Comparison of ENCODE assay signal across 8 cellular contexts in the genomic region with DNA sequence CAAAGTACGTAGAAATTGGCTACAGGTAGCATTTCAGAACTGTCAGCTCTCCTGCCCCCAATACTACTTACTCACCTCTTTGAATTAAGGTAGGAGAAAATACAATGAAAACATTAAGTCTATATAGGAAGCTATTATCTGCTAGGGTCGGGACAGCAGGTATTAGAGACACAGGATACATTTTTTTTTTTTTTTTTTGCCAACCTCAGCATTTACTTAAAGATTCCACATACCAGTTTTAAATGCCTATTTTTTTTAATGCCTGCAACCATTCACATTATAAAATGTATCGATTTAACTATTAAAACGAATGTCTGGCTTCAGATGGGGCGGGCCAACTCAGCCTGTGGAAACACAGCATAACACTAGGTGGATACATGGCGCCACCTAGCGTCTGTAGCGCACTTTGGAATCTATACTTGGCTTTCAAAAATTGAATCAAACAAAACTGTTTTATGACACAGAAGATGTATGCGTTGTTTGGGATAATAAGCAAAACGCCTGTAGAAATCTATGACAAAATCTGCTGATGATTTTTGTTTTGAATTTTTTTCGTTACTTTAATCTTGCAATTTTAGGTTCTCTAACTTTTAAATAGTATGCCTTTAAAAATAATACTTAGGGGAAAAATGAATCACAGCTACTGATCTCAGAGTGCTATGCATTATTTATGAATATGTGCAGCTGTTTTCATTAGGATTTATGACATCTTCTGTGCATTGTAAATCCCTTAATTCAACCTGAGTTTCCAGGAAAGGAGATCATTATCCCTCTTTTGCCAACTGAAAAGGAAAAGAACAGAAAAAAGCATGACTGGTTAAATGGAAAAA.
DNase-seq lines count a peak whose midpoint lies in the region; TF ChIP-seq lines count a peak whose summit lies in the region.

No MANE protein-coding gene starts in this region.

- no peaks in the 10 kb centered on the region for H3K27me3 ChIP-seq in H7 (ENCODE audit: control insufficient read depth, insufficient read depth, low read length)
- no peaks in the 10 kb centered on the region for H3K27me3 ChIP-seq in prostate gland (replicated peaks; ENCODE audit: insufficient read depth)
- no peaks in the 10 kb centered on the region for H3K27me3 ChIP-seq in vagina

- peak; percentile 87 for TF ChIP-seq CTCF in GM10248 (IDR thresholded peaks at IDR 0.05; ENCODE audit: control extremely low read depth, extremely low read depth, low read depth, missing control alignments)
- TF ChIP-seq CTCF in glutamatergic neuron (IDR thresholded peaks at IDR 0.05; ENCODE audit: partially characterized antibody, unreplicated experiment): peak; percentile 85
- peak; percentile 48 to 77 (median 66) for TF ChIP-seq CTCF in prostate gland (IDR thresholded peaks at IDR 0.05)
- peak; percentile 54 to 59 (median 55) for TF ChIP-seq CTCF in vagina (IDR thresholded peaks at IDR 0.05)

- no peak overlapping the region for H3K27ac ChIP-seq in prostate gland
- H3K27ac ChIP-seq in vagina: no peak overlapping the region

- no peaks in the 10 kb centered on the region for H3K9me3 ChIP-seq in prostate gland
- H3K9me3 ChIP-seq in vagina: no peaks in the 10 kb centered on the region

- H3K36me3 Mint-ChIP-seq in glutamatergic neuron (ENCODE audit: unreplicated experiment): no peaks in the 10 kb centered on the region

- POLR2A ChIA-PET in GM10248 (lab: Yijun Ruan, JAX): no interaction called here

- H3K36me3 ChIP-seq in H7 (replicated peaks; ENCODE audit: control insufficient read depth, insufficient read depth, low read length) (no peaks in the 10 kb centered on the region), prostate gland (no peaks in the 10 kb centered on the region), vagina (no peaks in the 10 kb centered on the region)

- no peaks in the 10 kb centered on the region for H3K9me3 Mint-ChIP-seq in glutamatergic neuron (ENCODE audit: unreplicated experiment)

- H3K4me1 ChIP-seq in prostate gland (replicated peaks): no peaks in the 10 kb centered on the region
- no peaks in the 10 kb centered on the region for H3K4me1 ChIP-seq in vagina

- H3K4me1 Mint-ChIP-seq in glutamatergic neuron (ENCODE audit: low read depth, unreplicated experiment): no peaks in the 10 kb centered on the region

- WGBS in prostate gland: 19% methylated on average over 11 of the region's 11 CpGs

- peaks cover 2% of the 10 kb centered on the region for H3K27me3 Mint-ChIP-seq in glutamatergic neuron (ENCODE audit: unreplicated experiment)

- DNase-seq in GM10248 (ENCODE audit: extremely low spot score) (peak; percentile 61), H7 (peak; percentile 46), LoVo (ENCODE audit: low spot score) (peak; percentile 77), SK-MEL-5 (ENCODE audit: low read depth, low spot score) (peak; percentile 72), glutamatergic neuron (peak; percentile 86), prostate gland (ENCODE audit: low spot score) (peak; percentile 58), vagina (ENCODE audit: extremely low spot score in 2 of 2) (no peak)
- peak; percentile 38 to 66 (median 65) for DNase-seq in activated naive CD4-positive, alpha-beta T cell (lab: John Stamatoyannopoulos, UW)

- H3K4me3 ChIP-seq in H7 (ENCODE audit: insufficient read depth, low read depth, low read length) (no peak overlapping the region), prostate gland (no peak overlapping the region), vagina (no peak overlapping the region)

- H3K27ac Mint-ChIP-seq in glutamatergic neuron (ENCODE audit: unreplicated experiment): no peak overlapping the region

- in situ Hi-C loops in SK-MEL-5 (cut with HindIII; ENCODE audit: low pct_unique_long_range_greater_than_20kb, low sequenced_read_pairs): no loop called here

- intact Hi-C loops in prostate gland (cut with DNase I) (loop anchor here (5.0 kb wide), 1 partner anchor 538 kb away; no protein-coding TSS in a partner anchor), vagina (cut with DNase I) (no loop called here)

- H3K4me3 Mint-ChIP-seq in glutamatergic neuron (ENCODE audit: unreplicated experiment): no peak overlapping the region

- no peak for TF ChIP-seq POLR2A in prostate gland (IDR thresholded peaks at IDR 0.05)
- TF ChIP-seq POLR2A in vagina (IDR thresholded peaks at IDR 0.05): no peak

- CTCF ChIA-PET in GM10248 (lab: Yijun Ruan, JAX): interaction anchor here (0.7 to 4.3 kb wide), 17 partner anchors 9 to 734 kb away, joined by 3 to 34 read pairs (median 4); no protein-coding TSS in a partner anchor

Comparison
In these comparisons a context has a peak if more than half of its experiments do, and no peak if none do; other contexts are left out.
1. DNase-seq: peak in GM10248 (single experiment), H7 (single experiment), LoVo (single experiment), SK-MEL-5 (single experiment), activated naive CD4-positive, alpha-beta T cell (4 of 4), glutamatergic neuron (single experiment) and prostate gland (single experiment); none in vagina (0 of 2).
2. Peak in every context shown above with its lines, with median percentiles within 50 percentile points of each other: CTCF ChIP-seq.